In genomic region chr4:8050555-8051206, GRCh38 we compare ENCODE assay signal across 8 cellular contexts.
DNase-seq lines count a peak whose midpoint lies in the region; ATAC-seq and TF ChIP-seq lines count a peak whose summit lies in the region.

No MANE protein-coding gene starts in this region.

- H3K9me3 Mint-ChIP-seq in neural progenitor cell = peaks cover 10% of the 10 kb centered on the region

- H3K4me1 ChIP-seq in neural progenitor cell = peaks cover 17% of the 10 kb centered on the region

- no peak overlapping the region for H3K9ac ChIP-seq in neural progenitor cell

- no peak for ATAC-seq in HG03025 (IDR thresholded peaks at IDR 0.05; ENCODE audit: low FRiP score, unreplicated experiment)

- H3K27ac ChIP-seq in neural progenitor cell = no peak overlapping the region

- H3F3A ChIP-seq in neural progenitor cell (ENCODE audit: low read depth) = peaks cover 12% of the 10 kb centered on the region

- no peaks in the 10 kb centered on the region for H4K20me1 ChIP-seq in neural progenitor cell (ENCODE audit: low read depth)

- no peak overlapping the region for H3K4me3 Mint-ChIP-seq in neural progenitor cell

- DNase-seq in COR-L47 (lab: John Stamatoyannopoulos, UW) = peak; percentile 93
- DNase-seq in NCI-H510A (lab: John Stamatoyannopoulos, UW) = peak; percentile 75
- peak; percentile 60 for DNase-seq in fibroblast of the aortic adventitia (ENCODE audit: low read depth)
- no peak for DNase-seq in neural progenitor cell (ENCODE audit: low spot score)
- no peak for DNase-seq in stimulated activated CD4-positive, alpha-beta T cell treated with anti-CD3 and anti-CD28 coated beads, Interleukin-4, amount 100 ng/mL, for 24 hours
- no peak for DNase-seq in HK-2 (ENCODE audit: unreplicated experiment)
- DNase-seq in activated CD8-positive, alpha-beta memory T cell treated with anti-CD3 and anti-CD28 coated beads, Interleukin-2, amount 50 U/mL, for 48 hours = no peak

- no peak overlapping the region for H3K4me2 ChIP-seq in neural progenitor cell

- H3K27me3 Mint-ChIP-seq in neural progenitor cell (ENCODE audit: insufficient read depth, low read depth) = peaks cover 19% of the 10 kb centered on the region

- peak overlapping the region; percentile 18 for H2AFZ ChIP-seq in neural progenitor cell (replicated peaks)

- H3K4me1 Mint-ChIP-seq in neural progenitor cell = peaks cover 37% of the 10 kb centered on the region

- no peaks in the 10 kb centered on the region for H3K79me2 ChIP-seq in neural progenitor cell (ENCODE audit: low read depth)

- H3K27me3 ChIP-seq in neural progenitor cell = no peaks in the 10 kb centered on the region

- TF ChIP-seq CTCF in fibroblast of the aortic adventitia (IDR thresholded peaks at IDR 0.05; ENCODE audit: insufficient read depth, low read length) (no peak), neural progenitor cell (IDR thresholded peaks at IDR 0.05) (no peak)

- H3K36me3 Mint-ChIP-seq in neural progenitor cell = no peaks in the 10 kb centered on the region

- no peak overlapping the region for H3K27ac Mint-ChIP-seq in neural progenitor cell

- H3K9me3 ChIP-seq in neural progenitor cell (ENCODE audit: low read depth) = no peaks in the 10 kb centered on the region

- no peaks in the 10 kb centered on the region for H3K36me3 ChIP-seq in neural progenitor cell

- H3K4me3 ChIP-seq in fibroblast of the aortic adventitia (ENCODE audit: low read depth, low read length) (no peak overlapping the region), neural progenitor cell (no peak overlapping the region)

Comparison
In these comparisons a context has a peak if more than half of its experiments do, and no peak if none do; other contexts are left out.
1. DNase-seq: peak in COR-L47 (single experiment), NCI-H510A (single experiment) and fibroblast of the aortic adventitia (single experiment); none in neural progenitor cell (single experiment), stimulated activated CD4-positive, alpha-beta T cell treated with anti-CD3 and anti-CD28 coated beads, Interleukin-4, amount 100 ng/mL, for 24 hours (single experiment), HK-2 (single experiment) and activated CD8-positive, alpha-beta memory T cell treated with anti-CD3 and anti-CD28 coated beads, Interleukin-2, amount 50 U/mL, for 48 hours (single experiment).